14 cellular contexts compared by ENCODE assay signal in the genomic region with DNA sequence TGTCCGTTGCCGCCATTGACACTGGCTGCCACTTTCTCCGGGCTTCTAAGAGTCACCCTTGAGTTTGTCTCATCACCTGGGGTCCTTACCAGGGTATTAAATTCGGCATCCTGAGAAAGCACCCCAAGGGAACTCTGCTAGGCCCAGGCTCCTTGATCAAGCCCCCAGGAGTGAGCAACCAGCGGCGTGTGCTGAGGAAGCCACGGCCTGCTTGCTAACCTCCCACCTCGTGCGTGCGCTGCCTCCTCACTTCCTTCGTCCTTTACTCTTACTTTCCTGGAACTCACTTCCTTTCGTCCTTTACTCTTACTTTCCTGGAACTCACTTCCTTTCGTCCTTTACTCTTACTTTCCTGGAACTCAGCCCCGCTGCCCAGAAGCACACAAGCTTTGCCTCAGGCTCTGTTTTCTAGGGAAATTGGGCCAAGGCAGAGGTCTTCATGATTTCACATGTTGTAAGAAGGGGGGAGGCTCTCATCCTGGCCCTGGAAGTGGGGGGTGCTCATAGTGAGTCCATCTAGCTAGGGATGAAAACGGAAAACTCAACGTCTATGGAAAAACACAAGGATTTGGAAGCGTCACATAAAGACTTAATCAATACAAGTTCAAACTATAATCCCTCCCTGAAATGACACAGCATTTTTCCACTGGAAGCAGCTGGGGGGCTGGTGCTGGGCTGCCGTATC. TPM values are rescaled to one million over a fixed set of nuclear protein-coding genes. Genes with fewer than 3 reads are reported as not detected.
DNase-seq lines count a peak whose midpoint lies in the region; ATAC-seq and TF ChIP-seq lines count a peak whose summit lies in the region.
"Had no signal": no experiment of that assay in that cellular context is flagged by ENCODE, and none has a peak within 500 bp of the region (broad histone marks: within the 10 kb centered on the region; RNA-seq: fewer than 3 reads in every experiment).

No MANE protein-coding gene starts in this region.

- ATAC-seq in activated T-cell treated with anti-CD3 and anti-CD28 coated beads, Interleukin-2, amount 50 U/mL, for 4 hours = peak in 1 of 2 donors; percentile 58
- no peak for ATAC-seq in HG03139 (IDR thresholded peaks at IDR 0.05; ENCODE audit: unreplicated experiment)
- ATAC-seq in HG03378 (IDR thresholded peaks at IDR 0.05; ENCODE audit: unreplicated experiment) = no peak
- ATAC-seq: left cardiac atrium had no signal

- BruUV-seq in Caco-2 (replicated peaks; lab: Mats Ljungman, UMichigan) = no TSS peak

- H3K4me3 Mint-ChIP-seq in Caco-2 (ENCODE audit: unreplicated experiment) (no peak overlapping the region), nephron progenitor cell (no peak overlapping the region)
- H3K4me3 Mint-ChIP-seq in activated T-cell treated with anti-CD3 and anti-CD28 coated beads, Interleukin-2, amount 50 U/mL, for 4 hours = peak overlapping the region; percentile 3

- H3K9ac ChIP-seq in Karpas-422 (ENCODE audit: low read length) = no peak overlapping the region

- H3K9me3 Mint-ChIP-seq in Caco-2 (ENCODE audit: unreplicated experiment) (no peaks in the 10 kb centered on the region), nephron progenitor cell (no peaks in the 10 kb centered on the region)
- no peaks in the 10 kb centered on the region for H3K9me3 Mint-ChIP-seq in activated T-cell treated with anti-CD3 and anti-CD28 coated beads, Interleukin-2, amount 50 U/mL, for 4 hours

- CTCF ChIA-PET in Caco-2 (lab: Charles Lee) = no interaction called here

- H3K9me3 ChIP-seq in Caco-2 (no peaks in the 10 kb centered on the region), Karpas-422 (ENCODE audit: low read length) (no peaks in the 10 kb centered on the region)

- peak overlapping the region; percentile 48 for H3K4me2 ChIP-seq in Karpas-422 (ENCODE audit: low read depth, low read length, poor library complexity, severe bottlenecking)

- H3K27me3 Mint-ChIP-seq in Caco-2 (ENCODE audit: insufficient read depth, unreplicated experiment) (no peaks in the 10 kb centered on the region), nephron progenitor cell (ENCODE audit: low read depth, poor library complexity) (peaks cover 3% of the 10 kb centered on the region)
- no peaks in the 10 kb centered on the region for H3K27me3 Mint-ChIP-seq in activated T-cell treated with anti-CD3 and anti-CD28 coated beads, Interleukin-2, amount 50 U/mL, for 4 hours (ENCODE audit: low read depth)

- peaks cover 10% of the 10 kb centered on the region for H3K36me3 Mint-ChIP-seq in Caco-2 (ENCODE audit: insufficient read depth, unreplicated experiment)
- no peaks in the 10 kb centered on the region for H3K36me3 Mint-ChIP-seq in activated T-cell treated with anti-CD3 and anti-CD28 coated beads, Interleukin-2, amount 50 U/mL, for 4 hours (ENCODE audit: insufficient read depth)
- no peaks in the 10 kb centered on the region for H3K36me3 Mint-ChIP-seq in nephron progenitor cell (ENCODE audit: low read depth)

- H3K27ac Mint-ChIP-seq in Caco-2 (ENCODE audit: unreplicated experiment) (peak overlapping the region; percentile 48), nephron progenitor cell (peak overlapping the region; percentile 71)

- H3K4me3 ChIP-seq in Caco-2 (ENCODE audit: low read depth, low read length) = no peak overlapping the region
- no peak overlapping the region for H3K4me3 ChIP-seq in Karpas-422 (ENCODE audit: low read length)
- H3K4me3 ChIP-seq: coronary artery had no signal

- H3K27me3 ChIP-seq in Caco-2 (replicated peaks; ENCODE audit: control insufficient read depth, insufficient read depth, low read length) (no peaks in the 10 kb centered on the region), Karpas-422 (ENCODE audit: low read length) (no peaks in the 10 kb centered on the region)

- intact Hi-C loops in Caco-2 (cut with micrococcal nuclease; ENCODE audit: unreplicated experiment) = no loop called here

- H3K36me3 ChIP-seq in Caco-2 (ENCODE audit: control insufficient read depth, insufficient read depth, low read length) (no peaks in the 10 kb centered on the region), Karpas-422 (ENCODE audit: insufficient read depth, low read length) (no peaks in the 10 kb centered on the region)

- POLR2A ChIA-PET in Caco-2 (lab: Charles Lee) = no interaction called here

- H2AFZ ChIP-seq in Karpas-422 (ENCODE audit: low read length) = no peak overlapping the region

- H3K4me1 ChIP-seq in Caco-2 (peaks cover 58% of the 10 kb centered on the region), Karpas-422 (ENCODE audit: low read length) (peaks cover 25% of the 10 kb centered on the region)

- TF ChIP-seq CTCF in Caco-2 (IDR thresholded peaks at IDR 0.05; ENCODE audit: insufficient read depth in 1 of 2, low read depth in 1 of 2, low read length in 1 of 2, severe bottlenecking in 1 of 2, unreplicated experiment in 1 of 2) = no peak
- TF ChIP-seq CTCF in nephron progenitor cell (IDR thresholded peaks at IDR 0.05) = no peak

- DNase-seq in Caco-2 = no peak
- DNase-seq in Karpas-422 = no peak
- DNase-seq in activated T-cell treated with anti-CD3 and anti-CD28 coated beads, Interleukin-2, amount 50 U/mL, for 4 hours = peak; percentile 23
- DNase-seq in nephron progenitor cell = no peak
- DNase-seq in ecto neural progenitor cell (ENCODE audit: low spot score) = no peak
- DNase-seq: hypothalamus; IMR-90; left cardiac atrium; NCI-H1092; stimulated activated naive CD4-positive, alpha-beta T cell had no signal

- H3K4me1 Mint-ChIP-seq in Caco-2 (ENCODE audit: low read depth, unreplicated experiment) (peaks cover 31% of the 10 kb centered on the region), nephron progenitor cell (peaks cover 45% of the 10 kb centered on the region)
- peaks cover 18% of the 10 kb centered on the region for H3K4me1 Mint-ChIP-seq in activated T-cell treated with anti-CD3 and anti-CD28 coated beads, Interleukin-2, amount 50 U/mL, for 4 hours (ENCODE audit: low read depth)

- H3K79me2 ChIP-seq in Karpas-422 (ENCODE audit: low read length) = no peaks in the 10 kb centered on the region

- no peaks in the 10 kb centered on the region for H3K9me2 ChIP-seq in Karpas-422 (replicated peaks; ENCODE audit: insufficient read depth, low read length)

- no peak overlapping the region for H3K27ac ChIP-seq in Karpas-422 (ENCODE audit: low read length)
- H3K27ac ChIP-seq: coronary artery had no signal

- no peaks in the 10 kb centered on the region for H4K20me1 ChIP-seq in Karpas-422 (ENCODE audit: insufficient read depth, low read depth, low read length)

RNA-seq across cellular contexts. Expression of a gene that starts 36.7 kb away (rescaled TPM):
- 41.8 and 43.8 TPM in 2 replicates for total RNA-seq in Caco-2 (2022)
- total RNA-seq in Karpas-422 (2014; rRNA removed; shearing (Covaris generic); ENCODE audit: low replicate concordance) = 80.5 and 111 TPM in 2 replicates
- 10 to 100 TPM; 70.7 to 83.8 (median 79.9) TPM for total RNA-seq in activated T-cell treated with anti-CD3 and anti-CD28 coated beads, Interleukin-2, amount 50 U/mL, for 4 hours
- total RNA-seq: G401 had no signal
